ENCODE assay signal across 22 cellular contexts in genomic region chr6:29916741-29917140, GRCh38.
"Had no signal": no experiment of that assay in that cellular context is flagged by ENCODE, and none has a peak within 500 bp of the region (broad histone marks: within the 10 kb centered on the region; RNA-seq: fewer than 3 reads in every experiment).

No MANE protein-coding gene starts in this region.

- ATAC-seq: esophagus mucosa; gastrocnemius medialis; left ventricle myocardium superior; sciatic nerve; stimulated activated naive B cell treated with anti-CD40 and anti-IgM and Interleukin-4, amounts not matched to agents 10 μg/mL and 1 μg/mL and 100 μg/mL, for 72 hours had no signal

- DNase-seq: colonic mucosa; effector CD8-positive, alpha-beta T cell; endodermal cell; foreskin fibroblast; gastrocnemius medialis; head of caudate nucleus; left ventricle myocardium superior; naive B cell; nucleus accumbens; stimulated activated CD4-positive, alpha-beta T cell treated with anti-CD3 and anti-CD28 coated beads, Interleukin-2, amount 100 ng/mL, for 24 hours; stimulated activated CD4-positive, alpha-beta T cell treated with anti-CD3 and anti-CD28 coated beads, Interleukin-4, amount 100 ng/mL, for 4 hours; stimulated activated naive B cell treated with anti-CD40 and anti-IgM and Interleukin-4, amounts not matched to agents 10 μg/mL and 1 μg/mL and 100 μg/mL, for 72 hours; upper lobe of left lung; uterus had no signal

- H3K4me1 ChIP-seq: colonic mucosa, gastrocnemius medialis, neural progenitor cell, prostate gland, right atrium auricular region, tibial nerve, upper lobe of left lung, uterus had no signal

- H3K27me3 ChIP-seq: colonic mucosa, gastrocnemius medialis, right atrium auricular region, tibial nerve, upper lobe of left lung, uterus had no signal

- H3K9me3 ChIP-seq: colonic mucosa, gastrocnemius medialis, prostate gland, right atrium auricular region, thoracic aorta, tibial nerve, upper lobe of left lung, uterus had no signal

- H3K4me3 ChIP-seq: colonic mucosa, gastrocnemius medialis, lung, neural progenitor cell, prostate gland, right atrium auricular region, thoracic aorta, tibial nerve, upper lobe of left lung, uterus had no signal

- H3K36me3 ChIP-seq: colonic mucosa, gastrocnemius medialis, neural progenitor cell, prostate gland, right atrium auricular region, thoracic aorta, tibial nerve, upper lobe of left lung, uterus had no signal
